24 cellular contexts compared by ENCODE assay signal in the genomic region with DNA sequence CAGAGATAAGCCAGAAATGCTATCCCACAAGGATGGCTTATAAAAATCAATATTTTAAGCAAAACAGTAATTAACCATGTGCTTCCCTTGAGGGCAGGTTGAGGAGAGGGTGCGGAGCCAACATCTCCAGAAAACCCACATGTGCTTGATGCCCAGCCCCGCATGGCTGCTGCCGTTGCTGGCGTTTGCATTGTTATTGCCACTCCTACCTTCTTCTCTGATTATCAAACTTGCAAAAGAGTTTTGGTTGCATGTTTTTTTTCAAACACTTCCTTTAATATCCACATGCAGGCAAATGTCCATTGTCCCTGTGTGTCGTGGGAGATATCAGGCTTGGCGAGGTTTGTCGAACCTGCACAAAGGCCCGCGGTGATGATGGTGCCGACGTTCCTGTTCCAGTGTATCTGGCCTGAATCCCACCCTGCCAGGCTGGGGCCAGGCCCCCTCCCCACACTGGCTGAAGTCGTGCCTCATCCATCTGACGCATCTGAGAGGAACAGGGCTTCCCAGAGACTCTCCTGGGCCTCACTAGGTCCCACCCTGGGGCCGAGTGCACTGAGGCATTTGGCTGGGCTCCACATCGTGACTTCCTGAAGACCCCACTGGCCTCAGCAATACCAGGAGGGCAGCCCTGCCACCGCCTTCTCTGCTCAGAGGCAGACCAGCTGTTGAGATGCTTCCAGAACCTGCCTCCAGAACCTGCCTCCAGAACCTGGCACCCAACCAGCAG. TPM values are rescaled to one million over a fixed set of nuclear protein-coding genes. Genes with fewer than 3 reads are reported as not detected.
"Had no signal": no experiment of that assay in that cellular context is flagged by ENCODE, and none has a peak within 500 bp of the region (broad histone marks: within the 10 kb centered on the region; RNA-seq: fewer than 3 reads in every experiment).

No MANE protein-coding gene starts in this region.

- H3K36me3 Mint-ChIP-seq: activated naive CD8-positive, alpha-beta T cell; brain had no signal

- ATAC-seq: activated CD4-positive, alpha-beta T cell treated with anti-CD3 and anti-CD28 coated beads for 36 hours; activated T-helper 17 cell treated with anti-CD3 and anti-CD28 coated beads, Interleukin-2, amount 50 U/mL, for 72 hours had no signal

- H3K4me1 Mint-ChIP-seq: activated CD4-positive, alpha-beta memory T cell treated with anti-CD3 and anti-CD28 coated beads, Interleukin-2, amount 10 ng/mL, durations not matched to agents 7 days and 5 days; activated CD4-positive, alpha-beta T cell treated with anti-CD3 and anti-CD28 coated beads for 36 hours; activated T-helper 17 cell treated with anti-CD3 and anti-CD28 coated beads, Interleukin-2, amount 50 U/mL, for 72 hours; central memory CD8-positive, alpha-beta T cell had no signal

- H3K4me2 ChIP-seq: PC-9 had no signal

- H3K9me3 Mint-ChIP-seq: activated CD4-positive, alpha-beta memory T cell treated with anti-CD3 and anti-CD28 coated beads, Interleukin-2, amount 10 ng/mL, durations not matched to agents 7 days and 5 days; activated naive CD4-positive, alpha-beta T cell treated with anti-CD3 and anti-CD28 coated beads for 36 hours; activated T-helper 17 cell treated with anti-CD3 and anti-CD28 coated beads, Interleukin-2, amount 50 U/mL, for 72 hours had no signal

- H3K27ac ChIP-seq: PC-9, WERI-Rb-1 had no signal

- H3K36me3 ChIP-seq: WERI-Rb-1 had no signal

- H3K4me3 Mint-ChIP-seq: activated CD4-positive, alpha-beta memory T cell treated with anti-CD3 and anti-CD28 coated beads, Interleukin-2, amount 10 ng/mL, durations not matched to agents 7 days and 5 days; activated CD4-positive, alpha-beta T cell treated with anti-CD3 and anti-CD28 coated beads for 36 hours; activated naive CD4-positive, alpha-beta T cell treated with anti-CD3 and anti-CD28 coated beads for 36 hours; activated naive CD8-positive, alpha-beta T cell; activated T-helper 17 cell treated with anti-CD3 and anti-CD28 coated beads, Interleukin-2, amount 50 U/mL, for 72 hours; brain; central memory CD8-positive, alpha-beta T cell had no signal

- H3K27me3 Mint-ChIP-seq: activated CD4-positive, alpha-beta memory T cell treated with anti-CD3 and anti-CD28 coated beads, Interleukin-2, amount 10 ng/mL, durations not matched to agents 7 days and 5 days; activated CD4-positive, alpha-beta T cell treated with anti-CD3 and anti-CD28 coated beads for 36 hours; activated T-helper 17 cell treated with anti-CD3 and anti-CD28 coated beads, Interleukin-2, amount 50 U/mL, for 72 hours; brain; central memory CD8-positive, alpha-beta T cell had no signal

- H2AFZ ChIP-seq: PC-9 had no signal

- FAIRE-seq: astrocyte had no signal

- H3K4me3 ChIP-seq: PC-9 had no signal

- DNase-seq: activated CD4-positive, alpha-beta memory T cell treated with anti-CD3 and anti-CD28 coated beads, Interleukin-2, amount 10 ng/mL, durations not matched to agents 7 days and 5 days; activated CD4-positive, alpha-beta T cell treated with anti-CD3 and anti-CD28 coated beads for 36 hours; activated CD4-positive, alpha-beta T cell treated with anti-CD3 and anti-CD28 coated beads, Interleukin-2, amount 50 U/mL, for 1 hour; activated gamma-delta T cell; activated naive CD4-positive, alpha-beta T cell treated with anti-CD3 and anti-CD28 coated beads for 36 hours; activated T-cell treated with anti-CD3 and anti-CD28 coated beads for 4 hours; activated T-cell treated with anti-CD3 and anti-CD28 coated beads, Interleukin-2, amount 50 U/mL, for 48 hours; amygdala; Karpas-422; NCI-H1048; NCI-H187 treated with DMSO at 0.1 percent for 48 hours; NCI-H2081 treated with DMSO at 0.1 percent for 48 hours; NCI-H226; NCI-H510A treated with DMSO at 0.1 percent for 48 hours; PC-9; SHP77 treated with DMSO at 0.1 percent for 48 hours; T-helper 1 cell; WERI-Rb-1 had no signal

- H3K27ac Mint-ChIP-seq: activated CD4-positive, alpha-beta memory T cell treated with anti-CD3 and anti-CD28 coated beads, Interleukin-2, amount 10 ng/mL, durations not matched to agents 7 days and 5 days; activated CD4-positive, alpha-beta T cell treated with anti-CD3 and anti-CD28 coated beads for 36 hours; activated naive CD4-positive, alpha-beta T cell treated with anti-CD3 and anti-CD28 coated beads for 36 hours; activated naive CD8-positive, alpha-beta T cell; activated T-helper 17 cell treated with anti-CD3 and anti-CD28 coated beads, Interleukin-2, amount 50 U/mL, for 72 hours; brain had no signal

RNA-seq across cellular contexts. Expression of gene TCERG1L, which starts 40.9 kb away (rescaled TPM):
- total RNA-seq: PC-9; T-helper 2 cell treated with Interferon-gamma antibody and Interleukin-4, amounts not matched to agents 100 ng/mL and 5 ng/mL, for 36 hours had no signal
